Comparison of ENCODE assay signal across 28 cellular contexts in the genomic region with DNA sequence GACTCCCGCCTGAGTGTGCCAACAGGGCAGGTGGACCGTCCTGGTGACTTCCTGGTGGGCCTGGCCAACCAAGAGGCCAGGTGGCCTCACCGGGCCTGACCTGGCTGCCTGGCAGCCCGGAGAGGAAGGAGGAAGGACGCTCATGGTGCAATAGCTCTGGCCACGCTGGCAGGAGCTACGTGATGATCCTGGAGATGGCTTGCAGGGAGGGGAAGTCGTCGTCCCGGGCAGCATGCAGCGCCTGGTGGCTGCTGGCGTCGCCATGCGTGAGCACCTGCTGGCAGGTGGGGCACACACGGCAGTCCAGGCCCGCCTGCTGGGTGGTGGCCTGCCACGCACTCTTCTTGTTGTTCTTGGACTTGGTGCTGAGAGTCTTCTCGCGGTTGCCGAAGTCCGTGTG. TPM values are rescaled to one million over a fixed set of nuclear protein-coding genes. Genes with fewer than 3 reads are reported as not detected.
"Had no signal": no experiment of that assay in that cellular context is flagged by ENCODE, and none has a peak within 500 bp of the region (broad histone marks: within the 10 kb centered on the region; RNA-seq: fewer than 3 reads in every experiment).

No MANE protein-coding gene starts in this region.

- H3K27me3 ChIP-seq: colonic mucosa, tibial nerve, upper lobe of left lung, uterus had no signal

- H3K4me3 ChIP-seq: colonic mucosa, gastrocnemius medialis, lung, mucosa of descending colon, psoas muscle, thoracic aorta, upper lobe of left lung, uterus had no signal

- H3K4me1 ChIP-seq: colonic mucosa, gastrocnemius medialis, psoas muscle, upper lobe of left lung, uterus had no signal

- H3K27ac ChIP-seq: colonic mucosa, epithelial cell of prostate, gastrocnemius medialis, psoas muscle, sigmoid colon, thoracic aorta, tibial nerve, upper lobe of left lung, uterus had no signal

- DNase-seq: colonic mucosa; effector CD8-positive, alpha-beta T cell; endodermal cell; gastrocnemius medialis; head of caudate nucleus; kidney; mucosa of descending colon; naive B cell; psoas muscle; right cardiac atrium; sigmoid colon; stimulated activated CD4-positive, alpha-beta T cell treated with anti-CD3 and anti-CD28 coated beads, Interleukin-2, amount 100 ng/mL, for 24 hours; stimulated activated CD4-positive, alpha-beta T cell treated with anti-CD3 and anti-CD28 coated beads, Interleukin-4, amount 100 ng/mL, for 24 hours; uterus had no signal

- H3K9me3 ChIP-seq: colonic mucosa, gastrocnemius medialis, mucosa of descending colon, psoas muscle, sigmoid colon, thoracic aorta, tibial nerve, upper lobe of left lung, uterus had no signal

- ATAC-seq: esophagus mucosa; gastrocnemius medialis; left lobe of liver; mucosa of descending colon; psoas muscle; right cardiac atrium; stimulated activated effector memory CD8-positive, alpha-beta T cell treated with anti-CD3 and anti-CD28 coated beads, Interleukin-12 subunit alpha, Interleukin-12 subunit beta, amount 100 ng/mL, for 72 hours had no signal

- H3K36me3 ChIP-seq: colonic mucosa, gastrocnemius medialis, sigmoid colon, thoracic aorta, tibial nerve, upper lobe of left lung, uterus had no signal

RNA-seq across cellular contexts. Expression of gene SPATA31C1, which starts 26.3 kb away (rescaled TPM):
- total RNA-seq: colonic mucosa; esophagus mucosa; gastrocnemius medialis; glomerular endothelial cell; kidney; left lobe of liver; lung; mucosa of descending colon; natural killer cell treated with Interleukin-12 subunit alpha and Interleukin-12 subunit beta and Interleukin-15 and Interleukin-18, amount 100 ng/mL, for 72 hours; osteocyte; psoas muscle; renal cortical epithelial cell; right cardiac atrium; sigmoid colon; skeletal muscle tissue; thoracic aorta; tibial nerve; upper lobe of left lung had no signal
- polyA plus RNA-seq: liver, lung, psoas muscle, right cardiac atrium, sigmoid colon had no signal
